Comparison of ENCODE assay signal across 1 cellular context in genomic region chr15:64460206-64460736, GRCh38.
TF ChIP-seq lines count a peak whose summit lies in the region.

ZNF609 (plus strand) TSS chr15:64460578; CDS start chr15:64499420, 38,842 bp downstream.

TF ChIP-seq in HepG2, 621 proteins besides CTCF, POLR2A, EP300 and RAD21 (continued from another document and continues in another):
- no peak for TF ChIP-seq HINFP (CRISPR knock-in tag; IDR thresholded peaks at IDR 0.05; ENCODE audit: low read depth)
- peak; percentile 66; the same call in 1 of the 2 replicates for TF ChIP-seq ZNF782 (CRISPR knock-in tag; IDR thresholded peaks at IDR 0.05; ENCODE audit: borderline replicate concordance)
- no peak for TF ChIP-seq FLYWCH1 (CRISPR knock-in tag; IDR thresholded peaks at IDR 0.05)
- TF ChIP-seq RORA (CRISPR knock-in tag; IDR thresholded peaks at IDR 0.05) = no peak
- no peak for TF ChIP-seq ATF1 (CRISPR knock-in tag; IDR thresholded peaks at IDR 0.05)
- no peak for TF ChIP-seq SNRNP70 (IDR thresholded peaks at IDR 0.05; ENCODE audit: low read depth, low read length)
- peak; percentile 77 for TF ChIP-seq CCAR2 (optimal IDR thresholded peaks at IDR 0.05; ENCODE audit: low read depth, low read length)
- TF ChIP-seq MAF1 (CRISPR knock-in tag; IDR thresholded peaks at IDR 0.05; ENCODE audit: borderline replicate concordance) = no peak
- TF ChIP-seq KDM3A (CRISPR knock-in tag; IDR thresholded peaks at IDR 0.05; ENCODE audit: low read depth) = peak; percentile 91
- no peak for TF ChIP-seq ATM (IDR thresholded peaks at IDR 0.05; ENCODE audit: borderline replicate concordance)
- TF ChIP-seq AKAP8 (CRISPR knock-in tag; IDR thresholded peaks at IDR 0.05) = no peak
- no peak for TF ChIP-seq KAT2B (IDR thresholded peaks at IDR 0.05; ENCODE audit: borderline replicate concordance, low read depth, low read length)
- TF ChIP-seq FOXO1 (CRISPR knock-in tag; IDR thresholded peaks at IDR 0.05) = 0 out of 2 replicates have a peak, but pooled peaks have one; percentile 37
- no peak for TF ChIP-seq ZNF749 (CRISPR knock-in tag; IDR thresholded peaks at IDR 0.05; ENCODE audit: borderline replicate concordance)
- no peak for TF ChIP-seq ZNF598 (CRISPR knock-in tag; IDR thresholded peaks at IDR 0.05; ENCODE audit: borderline replicate concordance)
- TF ChIP-seq ZNF281 (CRISPR knock-in tag; IDR thresholded peaks at IDR 0.05; ENCODE audit: borderline replicate concordance) = peak; percentile 61; the same call in 1 of the 2 replicates
- TF ChIP-seq ZNF678 (CRISPR knock-in tag; IDR thresholded peaks at IDR 0.05) = no peak
- TF ChIP-seq LCORL (IDR thresholded peaks at IDR 0.05) = no peak
- TF ChIP-seq LCORL (CRISPR knock-in tag; IDR thresholded peaks at IDR 0.05) = 0 out of 2 replicates have a peak, but pooled peaks have one; percentile 61
- no peak for TF ChIP-seq HES4 (CRISPR knock-in tag; IDR thresholded peaks at IDR 0.05; ENCODE audit: borderline replicate concordance)
- TF ChIP-seq ZBTB25 (CRISPR knock-in tag; IDR thresholded peaks at IDR 0.05) = peak; percentile 95
- peak; percentile 67; the same call in 1 of the 2 replicates for TF ChIP-seq ZNF776 (CRISPR knock-in tag; IDR thresholded peaks at IDR 0.05)
- TF ChIP-seq AFF4 (CRISPR knock-in tag; IDR thresholded peaks at IDR 0.05) = no peak
- TF ChIP-seq GZF1 (CRISPR knock-in tag; IDR thresholded peaks at IDR 0.05) = peak; percentile 80; the same call in 1 of the 2 replicates
- TF ChIP-seq ZMAT5 (CRISPR knock-in tag; IDR thresholded peaks at IDR 0.05; ENCODE audit: borderline replicate concordance, low read depth) = 0 out of 2 replicates have a peak, but pooled peaks have one; percentile 30
- no peak for TF ChIP-seq ATF4 (CRISPR knock-in tag; IDR thresholded peaks at IDR 0.05)
- no peak for TF ChIP-seq ZNF550 (CRISPR knock-in tag; IDR thresholded peaks at IDR 0.05; ENCODE audit: borderline replicate concordance)
- peak; percentile 55; the same call in 1 of the 2 replicates for TF ChIP-seq REPIN1 (CRISPR knock-in tag; IDR thresholded peaks at IDR 0.05; ENCODE audit: borderline replicate concordance, low read depth)
- TF ChIP-seq PHF8 (CRISPR knock-in tag; IDR thresholded peaks at IDR 0.05) = peak; percentile 67
- 0 out of 2 replicates have a peak, but pooled peaks have one; percentile 70 for TF ChIP-seq SIN3A (IDR thresholded peaks at IDR 0.05; ENCODE audit: borderline replicate concordance, low read depth, low read length)
- peak; percentile 68; the same call in 1 of the 2 replicates for TF ChIP-seq TARDBP (CRISPR knock-in tag; IDR thresholded peaks at IDR 0.05)
- TF ChIP-seq TBL1XR1 (IDR thresholded peaks at IDR 0.05; ENCODE audit: borderline replicate concordance, low read length, partially characterized antibody) = peak; percentile 25
- TF ChIP-seq ZXDC (CRISPR knock-in tag; IDR thresholded peaks at IDR 0.05) = no peak
- TF ChIP-seq FOSL2 (CRISPR knock-in tag; IDR thresholded peaks at IDR 0.05) = peak; percentile 71
- no peak for TF ChIP-seq ZFP90 (CRISPR knock-in tag; IDR thresholded peaks at IDR 0.05; ENCODE audit: borderline replicate concordance)
- no peak for TF ChIP-seq WIZ (CRISPR knock-in tag; IDR thresholded peaks at IDR 0.05)
- TF ChIP-seq ZFP41 (CRISPR knock-in tag; IDR thresholded peaks at IDR 0.05; ENCODE audit: borderline replicate concordance) = no peak
- TF ChIP-seq ZNF792 (CRISPR knock-in tag; IDR thresholded peaks at IDR 0.05) = peak; percentile 77; the same call in 1 of the 2 replicates
- peak; percentile 85; the same call in 1 of the 2 replicates for TF ChIP-seq MTA1 (CRISPR knock-in tag; IDR thresholded peaks at IDR 0.05; ENCODE audit: borderline replicate concordance)
- TF ChIP-seq HDAC6 (IDR thresholded peaks at IDR 0.05; ENCODE audit: low read depth, low read length) = no peak
- peak; percentile 85 for TF ChIP-seq HNF1B (CRISPR knock-in tag; IDR thresholded peaks at IDR 0.05)
- no peak for TF ChIP-seq RARG (CRISPR knock-in tag; IDR thresholded peaks at IDR 0.05; ENCODE audit: low read depth)
- peak; percentile 32 for TF ChIP-seq SRSF1 (optimal IDR thresholded peaks at IDR 0.05; ENCODE audit: low read depth, low read length)
- peak; percentile 84 for TF ChIP-seq ZMYM4 (CRISPR knock-in tag; IDR thresholded peaks at IDR 0.05)
- TF ChIP-seq SNAPC2 (CRISPR knock-in tag; IDR thresholded peaks at IDR 0.05) = no peak
- 0 out of 2 replicates have a peak, but pooled peaks have one; percentile 36 for TF ChIP-seq HBP1 (CRISPR knock-in tag; IDR thresholded peaks at IDR 0.05; ENCODE audit: low read depth)
- TF ChIP-seq MYPOP (CRISPR knock-in tag; IDR thresholded peaks at IDR 0.05) = no peak
